7 cellular contexts compared by ENCODE assay signal in genomic region chr1:43979261-43979527, GRCh38. TPM values are rescaled to one million over a fixed set of nuclear protein-coding genes. Genes with fewer than 3 reads are reported as not detected.
DNase-seq lines count a peak whose midpoint lies in the region; ATAC-seq and TF ChIP-seq lines count a peak whose summit lies in the region.
"Had no signal": no experiment of that assay in that cellular context is flagged by ENCODE, and none has a peak within 500 bp of the region (broad histone marks: within the 10 kb centered on the region; RNA-seq: fewer than 3 reads in every experiment).

No MANE protein-coding gene starts in this region.

- H3K4me3 Mint-ChIP-seq in effector memory CD8-positive, alpha-beta T cell, result peak overlapping the region in 1 of 2 donors; percentile 83

- peaks cover 44% of the 10 kb centered on the region in 2 donors for H3K4me1 Mint-ChIP-seq in effector memory CD8-positive, alpha-beta T cell (ENCODE audit: low read depth in 2 of 2)

- peaks cover 82% of the 10 kb centered on the region for H3K79me2 ChIP-seq in osteoblast (ENCODE audit: insufficient read depth, low read length)

- no peak overlapping the region for H3K27ac Mint-ChIP-seq in effector memory CD8-positive, alpha-beta T cell

- H3K27me3 ChIP-seq in GM06990 (replicated peaks; ENCODE audit: control insufficient read depth, insufficient read depth, low read length) (no peaks in the 10 kb centered on the region), brain microvascular endothelial cell (replicated peaks) (no peaks in the 10 kb centered on the region), osteoblast (ENCODE audit: insufficient read depth, low read length) (no peaks in the 10 kb centered on the region)

- in situ Hi-C loops in brain microvascular endothelial cell (cut with HindIII; ENCODE audit: low pct_ligation_motif_present, low sequenced_read_pairs), result no loop called here

- H3K4me3 ChIP-seq in GM06990 (replicated peaks; ENCODE audit: low read depth, low read length) (peak overlapping the region; percentile 70), brain microvascular endothelial cell (ENCODE audit: low read depth, low read length) (peak overlapping the region; percentile 72), osteoblast (ENCODE audit: insufficient read depth, low read length) (peak overlapping the region; percentile 73)

- H4K20me1 ChIP-seq in osteoblast (ENCODE audit: insufficient read depth, low read length), result peaks cover 63% of the 10 kb centered on the region

- H3K27ac ChIP-seq in brain microvascular endothelial cell, result peak overlapping the region; percentile 32
- H3K27ac ChIP-seq in osteoblast (ENCODE audit: low read depth, low read length), result no peak overlapping the region

- H3K36me3 ChIP-seq in GM06990 (ENCODE audit: control insufficient read depth, insufficient read depth, low read length) (peaks cover 15% of the 10 kb centered on the region), brain microvascular endothelial cell (replicated peaks) (peaks cover 21% of the 10 kb centered on the region), osteoblast (ENCODE audit: insufficient read depth, low read length) (peaks cover 33% of the 10 kb centered on the region)

- peaks cover 42% of the 10 kb centered on the region for H3K4me1 ChIP-seq in osteoblast (ENCODE audit: insufficient read depth, low read length)

- DNase-seq in GM06990 (ENCODE audit: extremely low read depth, insufficient read length), result no peak
- no peak for DNase-seq in brain microvascular endothelial cell
- no peak for DNase-seq in osteoblast (ENCODE audit: insufficient read length, low spot score, missing footprints)
- DNase-seq in effector memory CD8-positive, alpha-beta T cell, result no peak

- H3K9me3 Mint-ChIP-seq in effector memory CD8-positive, alpha-beta T cell, result no peaks in the 10 kb centered on the region

- H3K36me3 Mint-ChIP-seq in effector memory CD8-positive, alpha-beta T cell (ENCODE audit: insufficient read depth), result peaks cover 17% of the 10 kb centered on the region

- H3K27me3 Mint-ChIP-seq in effector memory CD8-positive, alpha-beta T cell, result no peaks in the 10 kb centered on the region
- H3K27me3 Mint-ChIP-seq: activated CD8-positive, alpha-beta memory T cell treated with anti-CD3 and anti-CD28 coated beads, Interleukin-2, amount 10 ng/mL, durations not matched to agents 7 days and 5 days had no signal

- no peak for TF ChIP-seq CTCF in GM06990 (IDR thresholded peaks at IDR 0.05; ENCODE audit: insufficient read depth, low read length, poor library complexity, severe bottlenecking)
- no peak for TF ChIP-seq CTCF in brain microvascular endothelial cell (IDR thresholded peaks at IDR 0.05; ENCODE audit: low read depth, low read length, missing control alignments)
- no peak for TF ChIP-seq CTCF in osteoblast (IDR thresholded peaks at IDR 0.05; ENCODE audit: extremely low read depth, low read depth, low read length)

- no peak overlapping the region for H2AFZ ChIP-seq in osteoblast (ENCODE audit: low read length)

- H3K4me2 ChIP-seq in osteoblast (ENCODE audit: insufficient read depth, low read length), result peak overlapping the region; percentile 88

- ATAC-seq in GM21381 (IDR thresholded peaks at IDR 0.05; ENCODE audit: unreplicated experiment) (no peak), GM19397 (IDR thresholded peaks at IDR 0.05; ENCODE audit: unreplicated experiment) (no peak)
- ATAC-seq in effector memory CD8-positive, alpha-beta T cell (replicated peaks), result no peak

- no peaks in the 10 kb centered on the region for H3K9me3 ChIP-seq in osteoblast (ENCODE audit: low read depth, low read length)

RNA-seq across cellular contexts. Expression of gene B4GALT2, which starts 0.2 kb away (rescaled TPM):
- total RNA-seq in osteoblast, result 95.5 and 99.5 TPM in 2 replicates

RNA-seq across cellular contexts. Expression of gene ATP6V0B, which starts 4.4 kb away (rescaled TPM):
- total RNA-seq in osteoblast, result 81.9 and 89.4 TPM in 2 replicates

RNA-seq across cellular contexts. Expression of gene DPH2, which starts 9.4 kb away (rescaled TPM):
- 10.3 and 15.6 TPM in 2 replicates for total RNA-seq in osteoblast

RNA-seq across cellular contexts. Expression of gene CCDC24, which starts 12.2 kb away (rescaled TPM):
- 2.4 and 2.9 TPM in 2 replicates for total RNA-seq in osteoblast

RNA-seq across cellular contexts. Expression of gene IPO13, which starts 32.4 kb away (rescaled TPM):
- total RNA-seq in osteoblast, result 18.6 and 20.6 TPM in 2 replicates
